33 cellular contexts compared by ENCODE assay signal in genomic region chr12:131315601-131316000, GRCh38.
"Had no signal": no experiment of that assay in that cellular context is flagged by ENCODE, and none has a peak within 500 bp of the region (broad histone marks: within the 10 kb centered on the region; RNA-seq: fewer than 3 reads in every experiment).

No MANE protein-coding gene starts in this region.

- FAIRE-seq: endometrium, endothelial cell of umbilical vein, frontal cortex had no signal

- H3K4me1 ChIP-seq: adrenal gland, body of pancreas, colonic mucosa had no signal

- H3K9me3 ChIP-seq: adrenal gland, body of pancreas, colonic mucosa had no signal

- H3K4me1 Mint-ChIP-seq: T-helper 17 cell had no signal

- H3K36me3 Mint-ChIP-seq: activated CD4-positive, alpha-beta memory T cell treated with anti-CD3 and anti-CD28 coated beads for 36 hours; activated naive CD4-positive, alpha-beta T cell treated with anti-CD3 and anti-CD28 coated beads, Interleukin-2, amount 50 U/mL, for 24 hours; activated naive CD8-positive, alpha-beta T cell treated with anti-CD3 and anti-CD28 coated beads for 36 hours had no signal

- DNase-seq: activated CD4-positive, alpha-beta memory T cell treated with anti-CD3 and anti-CD28 coated beads for 36 hours; activated CD4-positive, alpha-beta T cell treated with anti-CD3 and anti-CD28 coated beads for 1 hour; activated CD4-positive, alpha-beta T cell treated with anti-CD3 and anti-CD28 coated beads for 4 hours; activated CD8-positive, alpha-beta memory T cell treated with anti-CD3 and anti-CD28 coated beads, Interleukin-2, amount 10 ng/mL, durations not matched to agents 7 days and 5 days; activated CD8-positive, alpha-beta memory T cell treated with anti-CD3 and anti-CD28 coated beads, Interleukin-2, amount 50 U/mL, for 4 hours; activated CD8-positive, alpha-beta T cell treated with anti-CD3 and anti-CD28 coated beads, Interleukin-2, amount 10 ng/mL, durations not matched to agents 7 days and 5 days; activated effector memory CD4-positive, alpha-beta T cell treated with anti-CD3 and anti-CD28 coated beads, Interleukin-2, amount 50 U/mL, for 16 hours; activated naive CD4-positive, alpha-beta T cell treated with anti-CD3 and anti-CD28 coated beads for 36 hours; activated naive CD8-positive, alpha-beta T cell treated with anti-CD3 and anti-CD28 coated beads for 36 hours; activated naive CD8-positive, alpha-beta T cell treated with anti-CD3 and anti-CD28 coated beads, Interleukin-2, amount 50 U/mL, for 24 hours; activated T-cell treated with anti-CD3 and anti-CD28 coated beads, Interleukin-2, amount 50 U/mL, for 1 hour; activated T-cell treated with anti-CD3 and anti-CD28 coated beads, Interleukin-2, amount 50 U/mL, for 48 hours; adrenal gland; amygdala; aorta; body of pancreas; central memory CD4-positive, alpha-beta T cell; cerebellar nuclear complex; colonic mucosa; effector CD8-positive, alpha-beta T cell; foreskin fibroblast; T-helper 1 cell; T-helper 17 cell; T1000 had no signal

- H3K36me3 ChIP-seq: adrenal gland, colonic mucosa had no signal

- H3K27me3 ChIP-seq: adrenal gland, body of pancreas, colonic mucosa had no signal

- H3K4me3 ChIP-seq: adrenal gland, body of pancreas, colonic mucosa had no signal

- ATAC-seq: activated CD8-positive, alpha-beta memory T cell treated with anti-CD3 and anti-CD28 coated beads, Interleukin-2, amount 10 ng/mL, durations not matched to agents 7 days and 5 days; activated CD8-positive, alpha-beta T cell treated with anti-CD3 and anti-CD28 coated beads, Interleukin-2, amount 10 ng/mL, durations not matched to agents 7 days and 5 days; activated naive CD8-positive, alpha-beta T cell treated with anti-CD3 and anti-CD28 coated beads, Interleukin-2, amount 50 U/mL, for 24 hours; body of pancreas; T-helper 17 cell; WTC11 had no signal

- H3K9me3 Mint-ChIP-seq: activated naive CD4-positive, alpha-beta T cell treated with anti-CD3 and anti-CD28 coated beads, Interleukin-2, amount 50 U/mL, for 24 hours had no signal

- H3K27ac Mint-ChIP-seq: activated CD4-positive, alpha-beta memory T cell treated with anti-CD3 and anti-CD28 coated beads for 36 hours; activated CD8-positive, alpha-beta memory T cell treated with anti-CD3 and anti-CD28 coated beads, Interleukin-2, amount 10 ng/mL, durations not matched to agents 7 days and 5 days; activated CD8-positive, alpha-beta T cell treated with anti-CD3 and anti-CD28 coated beads, Interleukin-2, amount 10 ng/mL, durations not matched to agents 7 days and 5 days; activated naive CD4-positive, alpha-beta T cell treated with anti-CD3 and anti-CD28 coated beads for 36 hours; activated naive CD4-positive, alpha-beta T cell treated with anti-CD3 and anti-CD28 coated beads, Interleukin-2, amount 50 U/mL, for 24 hours; activated naive CD8-positive, alpha-beta T cell treated with anti-CD3 and anti-CD28 coated beads for 36 hours; activated naive CD8-positive, alpha-beta T cell treated with anti-CD3 and anti-CD28 coated beads, Interleukin-2, amount 50 U/mL, for 24 hours; activated T-helper 1 cell treated with anti-CD3 and anti-CD28 coated beads, Interleukin-12 subunit alpha, Interleukin-12 subunit beta, Interleukin-2, Interleukin-4 antibody, amounts not matched to agents 30 ng/mL and 10 ng/mL and 1 ng/mL, durations not matched to agents 14 hours and 24 hours and 36 hours; activated T-helper 2 cell treated with anti-CD3 and anti-CD28 coated beads, Interferon-gamma antibody, Interleukin-2, Interleukin-4, amounts not matched to agents 10 μg/mL and 5 μg/mL and 100 μg/mL, durations not matched to agents 14 hours and 24 hours and 36 hours; T-helper 17 cell; T-helper 2 cell treated with Interferon-gamma antibody and Interleukin-4, amounts not matched to agents 5 μg/mL and 100 μg/mL, for 36 hours; WTC11 had no signal

- H3K4me3 Mint-ChIP-seq: activated CD4-positive, alpha-beta memory T cell treated with anti-CD3 and anti-CD28 coated beads for 36 hours; activated CD8-positive, alpha-beta memory T cell treated with anti-CD3 and anti-CD28 coated beads, Interleukin-2, amount 10 ng/mL, durations not matched to agents 7 days and 5 days; activated CD8-positive, alpha-beta T cell treated with anti-CD3 and anti-CD28 coated beads, Interleukin-2, amount 10 ng/mL, durations not matched to agents 7 days and 5 days; activated naive CD4-positive, alpha-beta T cell treated with anti-CD3 and anti-CD28 coated beads for 36 hours; activated naive CD4-positive, alpha-beta T cell treated with anti-CD3 and anti-CD28 coated beads, Interleukin-2, amount 50 U/mL, for 24 hours; activated naive CD8-positive, alpha-beta T cell treated with anti-CD3 and anti-CD28 coated beads for 36 hours; activated naive CD8-positive, alpha-beta T cell treated with anti-CD3 and anti-CD28 coated beads, Interleukin-2, amount 50 U/mL, for 24 hours; activated T-helper 1 cell treated with anti-CD3 and anti-CD28 coated beads, Interleukin-12 subunit alpha, Interleukin-12 subunit beta, Interleukin-2, Interleukin-4 antibody, amounts not matched to agents 30 ng/mL and 10 ng/mL and 1 ng/mL, durations not matched to agents 14 hours and 24 hours and 36 hours; T-helper 17 cell; T-helper 2 cell treated with Interferon-gamma antibody and Interleukin-4, amounts not matched to agents 5 μg/mL and 100 μg/mL, for 36 hours; WTC11 had no signal

- H3K27ac ChIP-seq: adrenal gland, body of pancreas, colonic mucosa, epithelial cell of prostate had no signal
